ENCODE assay signal across 3 cellular contexts in the genomic region with DNA sequence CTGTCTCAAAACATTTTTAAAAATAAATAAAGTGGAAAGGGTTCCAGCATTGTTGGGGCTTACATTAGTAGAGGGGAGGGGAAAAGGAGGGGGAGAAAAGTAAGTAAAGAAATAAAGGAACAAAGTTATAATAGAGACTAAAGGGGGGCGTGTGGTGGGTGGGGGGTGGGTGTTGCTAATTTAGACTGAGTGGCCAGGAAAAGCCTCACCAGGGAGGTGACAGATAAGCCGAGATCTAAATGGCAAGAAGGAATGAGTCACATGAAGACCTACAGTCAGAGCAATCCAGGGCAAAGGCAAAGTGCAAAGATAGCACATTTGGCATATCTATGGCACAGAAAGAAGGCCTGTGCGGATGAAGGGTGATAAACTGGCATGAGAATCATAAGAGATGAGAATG.
TF ChIP-seq lines count a peak whose summit lies in the region.

No MANE protein-coding gene starts in this region.

TF ChIP-seq in HCT116, 20 proteins besides CTCF, POLR2A, EP300 and RAD21 (continues in another document):
- TF ChIP-seq FOSL1 (IDR thresholded peaks at IDR 0.05; ENCODE audit: low read depth): peak; percentile 37; the same call in 1 of the 2 replicates
- TF ChIP-seq EZH2phosphoT487 (IDR thresholded peaks at IDR 0.05; ENCODE audit: borderline replicate concordance): no peak
- peak; percentile 48 for TF ChIP-seq SP1 (IDR thresholded peaks at IDR 0.05; ENCODE audit: low read depth)
- TF ChIP-seq SIN3A (IDR thresholded peaks at IDR 0.05; ENCODE audit: low read depth): no peak
- peak; percentile 51 for TF ChIP-seq JUND (IDR thresholded peaks at IDR 0.05)
- no peak for TF ChIP-seq ZFX (IDR thresholded peaks at IDR 0.05)
- no peak for TF ChIP-seq ZNF274 (IDR thresholded peaks at IDR 0.05; ENCODE audit: low read depth, low read length)
- TF ChIP-seq ELF1 (IDR thresholded peaks at IDR 0.05; ENCODE audit: borderline replicate concordance, low read depth): no peak
- no peak for TF ChIP-seq YY1 (IDR thresholded peaks at IDR 0.05; ENCODE audit: extremely low read depth, insufficient replicate concordance, low read depth, low read length)
- no peak for TF ChIP-seq CBX3 (IDR thresholded peaks at IDR 0.05; ENCODE audit: low read depth)
- no peak for TF ChIP-seq EZH2 (IDR thresholded peaks at IDR 0.05)
- TF ChIP-seq TCF7L2 (IDR thresholded peaks at IDR 0.05; ENCODE audit: borderline replicate concordance, extremely low read depth, insufficient read depth, insufficient read length): no peak
- TF ChIP-seq, protein P1, sequence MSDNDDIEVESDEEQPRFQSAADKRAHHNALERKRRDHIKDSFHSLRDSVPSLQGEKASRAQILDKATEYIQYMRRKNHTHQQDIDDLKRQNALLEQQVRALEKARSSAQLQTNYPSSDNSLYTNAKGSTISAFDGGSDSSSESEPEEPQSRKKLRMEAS (IDR thresholded peaks at IDR 0.05): peak; percentile 37; the same call in 1 of the 2 replicates
- no peak for TF ChIP-seq POLR2AphosphoS5 (IDR thresholded peaks at IDR 0.05; ENCODE audit: low read depth, low read length)
- TF ChIP-seq, protein P2, sequence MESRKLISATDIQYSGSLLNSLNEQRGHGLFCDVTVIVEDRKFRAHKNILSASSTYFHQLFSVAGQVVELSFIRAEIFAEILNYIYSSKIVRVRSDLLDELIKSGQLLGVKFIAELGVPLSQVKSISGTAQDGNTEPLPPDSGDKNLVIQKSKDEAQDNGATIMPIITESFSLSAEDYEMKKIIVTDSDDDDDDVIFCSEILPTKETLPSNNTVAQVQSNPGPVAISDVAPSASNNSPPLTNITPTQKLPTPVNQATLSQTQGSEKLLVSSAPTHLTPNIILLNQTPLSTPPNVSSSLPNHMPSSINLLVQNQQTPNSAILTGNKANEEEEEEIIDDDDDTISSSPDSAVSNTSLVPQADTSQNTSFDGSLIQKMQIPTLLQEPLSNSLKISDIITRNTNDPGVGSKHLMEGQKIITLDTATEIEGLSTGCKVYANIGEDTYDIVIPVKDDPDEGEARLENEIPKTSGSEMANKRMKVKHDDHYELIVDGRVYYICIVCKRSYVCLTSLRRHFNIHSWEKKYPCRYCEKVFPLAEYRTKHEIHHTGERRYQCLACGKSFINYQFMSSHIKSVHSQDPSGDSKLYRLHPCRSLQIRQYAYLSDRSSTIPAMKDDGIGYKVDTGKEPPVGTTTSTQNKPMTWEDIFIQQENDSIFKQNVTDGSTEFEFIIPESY (IDR thresholded peaks at IDR 0.05; ENCODE audit: extremely low read depth, insufficient replicate concordance, low read length): no peak
- TF ChIP-seq SRF (IDR thresholded peaks at IDR 0.05; ENCODE audit: low read depth): no peak
- TF ChIP-seq CEBPB (IDR thresholded peaks at IDR 0.05; ENCODE audit: low read depth): no peak
- TF ChIP-seq, protein P3, sequence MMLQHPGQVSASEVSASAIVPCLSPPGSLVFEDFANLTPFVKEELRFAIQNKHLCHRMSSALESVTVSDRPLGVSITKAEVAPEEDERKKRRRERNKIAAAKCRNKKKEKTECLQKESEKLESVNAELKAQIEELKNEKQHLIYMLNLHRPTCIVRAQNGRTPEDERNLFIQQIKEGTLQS (IDR thresholded peaks at IDR 0.05): no peak

TF ChIP-seq in K562, 482 proteins besides CTCF, POLR2A, EP300 and RAD21 (continues in another document):
- TF ChIP-seq ZNF165 (CRISPR knock-in tag; IDR thresholded peaks at IDR 0.05; ENCODE audit: borderline replicate concordance) (no peak), SIRT6 (IDR thresholded peaks at IDR 0.05; ENCODE audit: low read depth, low read length) (no peak), SMARCA4 (IDR thresholded peaks at IDR 0.05) (peak; percentile 89), HDAC2 (IDR thresholded peaks at IDR 0.05) (peak; percentile 56; the same call in 1 of the 2 replicates), CREM (IDR thresholded peaks at IDR 0.05; ENCODE audit: low read depth) (peak; percentile 48; the same call in 1 of the 2 replicates), C11orf30 (IDR thresholded peaks at IDR 0.05; ENCODE audit: low read depth) (peak; percentile 82), ZBTB17 (CRISPR knock-in tag; IDR thresholded peaks at IDR 0.05) (no peak), GABPA (tag; conservative IDR thresholded peaks at IDR 0.05; ENCODE audit: low read depth) (no peak), ZNF589 (CRISPR knock-in tag; IDR thresholded peaks at IDR 0.05; ENCODE audit: low read depth) (no peak)
- TF ChIP-seq, protein P4, sequence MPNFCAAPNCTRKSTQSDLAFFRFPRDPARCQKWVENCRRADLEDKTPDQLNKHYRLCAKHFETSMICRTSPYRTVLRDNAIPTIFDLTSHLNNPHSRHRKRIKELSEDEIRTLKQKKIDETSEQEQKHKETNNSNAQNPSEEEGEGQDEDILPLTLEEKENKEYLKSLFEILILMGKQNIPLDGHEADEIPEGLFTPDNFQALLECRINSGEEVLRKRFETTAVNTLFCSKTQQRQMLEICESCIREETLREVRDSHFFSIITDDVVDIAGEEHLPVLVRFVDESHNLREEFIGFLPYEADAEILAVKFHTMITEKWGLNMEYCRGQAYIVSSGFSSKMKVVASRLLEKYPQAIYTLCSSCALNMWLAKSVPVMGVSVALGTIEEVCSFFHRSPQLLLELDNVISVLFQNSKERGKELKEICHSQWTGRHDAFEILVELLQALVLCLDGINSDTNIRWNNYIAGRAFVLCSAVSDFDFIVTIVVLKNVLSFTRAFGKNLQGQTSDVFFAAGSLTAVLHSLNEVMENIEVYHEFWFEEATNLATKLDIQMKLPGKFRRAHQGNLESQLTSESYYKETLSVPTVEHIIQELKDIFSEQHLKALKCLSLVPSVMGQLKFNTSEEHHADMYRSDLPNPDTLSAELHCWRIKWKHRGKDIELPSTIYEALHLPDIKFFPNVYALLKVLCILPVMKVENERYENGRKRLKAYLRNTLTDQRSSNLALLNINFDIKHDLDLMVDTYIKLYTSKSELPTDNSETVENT (CRISPR knock-in tag; IDR thresholded peaks at IDR 0.05): no peak
- TF ChIP-seq, protein P3 (IDR thresholded peaks at IDR 0.05): peak; percentile 78
- TF ChIP-seq, protein P3 (CRISPR knock-in tag; conservative IDR thresholded peaks at IDR 0.05): no peak
- TF ChIP-seq, protein P5, sequence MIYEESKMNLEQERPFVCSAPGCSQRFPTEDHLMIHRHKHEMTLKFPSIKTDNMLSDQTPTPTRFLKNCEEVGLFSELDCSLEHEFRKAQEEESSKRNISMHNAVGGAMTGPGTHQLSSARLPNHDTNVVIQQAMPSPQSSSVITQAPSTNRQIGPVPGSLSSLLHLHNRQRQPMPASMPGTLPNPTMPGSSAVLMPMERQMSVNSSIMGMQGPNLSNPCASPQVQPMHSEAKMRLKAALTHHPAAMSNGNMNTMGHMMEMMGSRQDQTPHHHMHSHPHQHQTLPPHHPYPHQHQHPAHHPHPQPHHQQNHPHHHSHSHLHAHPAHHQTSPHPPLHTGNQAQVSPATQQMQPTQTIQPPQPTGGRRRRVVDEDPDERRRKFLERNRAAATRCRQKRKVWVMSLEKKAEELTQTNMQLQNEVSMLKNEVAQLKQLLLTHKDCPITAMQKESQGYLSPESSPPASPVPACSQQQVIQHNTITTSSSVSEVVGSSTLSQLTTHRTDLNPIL (CRISPR knock-in tag; IDR thresholded peaks at IDR 0.05): no peak
- TF ChIP-seq, protein P6, sequence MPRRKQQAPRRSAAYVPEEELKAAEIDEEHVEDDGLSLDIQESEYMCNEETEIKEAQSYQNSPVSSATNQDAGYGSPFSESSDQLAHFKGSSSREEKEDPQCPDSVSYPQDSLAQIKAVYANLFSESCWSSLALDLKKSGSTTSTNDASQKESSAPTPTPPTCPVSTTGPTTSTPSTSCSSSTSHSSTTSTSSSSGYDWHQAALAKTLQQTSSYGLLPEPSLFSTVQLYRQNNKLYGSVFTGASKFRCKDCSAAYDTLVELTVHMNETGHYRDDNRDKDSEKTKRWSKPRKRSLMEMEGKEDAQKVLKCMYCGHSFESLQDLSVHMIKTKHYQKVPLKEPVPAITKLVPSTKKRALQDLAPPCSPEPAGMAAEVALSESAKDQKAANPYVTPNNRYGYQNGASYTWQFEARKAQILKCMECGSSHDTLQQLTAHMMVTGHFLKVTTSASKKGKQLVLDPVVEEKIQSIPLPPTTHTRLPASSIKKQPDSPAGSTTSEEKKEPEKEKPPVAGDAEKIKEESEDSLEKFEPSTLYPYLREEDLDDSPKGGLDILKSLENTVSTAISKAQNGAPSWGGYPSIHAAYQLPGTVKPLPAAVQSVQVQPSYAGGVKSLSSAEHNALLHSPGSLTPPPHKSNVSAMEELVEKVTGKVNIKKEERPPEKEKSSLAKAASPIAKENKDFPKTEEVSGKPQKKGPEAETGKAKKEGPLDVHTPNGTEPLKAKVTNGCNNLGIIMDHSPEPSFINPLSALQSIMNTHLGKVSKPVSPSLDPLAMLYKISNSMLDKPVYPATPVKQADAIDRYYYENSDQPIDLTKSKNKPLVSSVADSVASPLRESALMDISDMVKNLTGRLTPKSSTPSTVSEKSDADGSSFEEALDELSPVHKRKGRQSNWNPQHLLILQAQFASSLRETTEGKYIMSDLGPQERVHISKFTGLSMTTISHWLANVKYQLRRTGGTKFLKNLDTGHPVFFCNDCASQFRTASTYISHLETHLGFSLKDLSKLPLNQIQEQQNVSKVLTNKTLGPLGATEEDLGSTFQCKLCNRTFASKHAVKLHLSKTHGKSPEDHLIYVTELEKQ (CRISPR knock-in tag; IDR thresholded peaks at IDR 0.05): no peak

TF ChIP-seq in liver, 16 proteins besides CTCF, POLR2A, EP300 and RAD21:
- TF ChIP-seq HNF4A (conservative IDR thresholded peaks at IDR 0.05): peak; percentile 41 to 68
- TF ChIP-seq FOXA2 (IDR thresholded peaks at IDR 0.05): no peak
- peak; percentile 12 to 81 for TF ChIP-seq RXRA (IDR thresholded peaks at IDR 0.05)
- TF ChIP-seq, protein P7, sequence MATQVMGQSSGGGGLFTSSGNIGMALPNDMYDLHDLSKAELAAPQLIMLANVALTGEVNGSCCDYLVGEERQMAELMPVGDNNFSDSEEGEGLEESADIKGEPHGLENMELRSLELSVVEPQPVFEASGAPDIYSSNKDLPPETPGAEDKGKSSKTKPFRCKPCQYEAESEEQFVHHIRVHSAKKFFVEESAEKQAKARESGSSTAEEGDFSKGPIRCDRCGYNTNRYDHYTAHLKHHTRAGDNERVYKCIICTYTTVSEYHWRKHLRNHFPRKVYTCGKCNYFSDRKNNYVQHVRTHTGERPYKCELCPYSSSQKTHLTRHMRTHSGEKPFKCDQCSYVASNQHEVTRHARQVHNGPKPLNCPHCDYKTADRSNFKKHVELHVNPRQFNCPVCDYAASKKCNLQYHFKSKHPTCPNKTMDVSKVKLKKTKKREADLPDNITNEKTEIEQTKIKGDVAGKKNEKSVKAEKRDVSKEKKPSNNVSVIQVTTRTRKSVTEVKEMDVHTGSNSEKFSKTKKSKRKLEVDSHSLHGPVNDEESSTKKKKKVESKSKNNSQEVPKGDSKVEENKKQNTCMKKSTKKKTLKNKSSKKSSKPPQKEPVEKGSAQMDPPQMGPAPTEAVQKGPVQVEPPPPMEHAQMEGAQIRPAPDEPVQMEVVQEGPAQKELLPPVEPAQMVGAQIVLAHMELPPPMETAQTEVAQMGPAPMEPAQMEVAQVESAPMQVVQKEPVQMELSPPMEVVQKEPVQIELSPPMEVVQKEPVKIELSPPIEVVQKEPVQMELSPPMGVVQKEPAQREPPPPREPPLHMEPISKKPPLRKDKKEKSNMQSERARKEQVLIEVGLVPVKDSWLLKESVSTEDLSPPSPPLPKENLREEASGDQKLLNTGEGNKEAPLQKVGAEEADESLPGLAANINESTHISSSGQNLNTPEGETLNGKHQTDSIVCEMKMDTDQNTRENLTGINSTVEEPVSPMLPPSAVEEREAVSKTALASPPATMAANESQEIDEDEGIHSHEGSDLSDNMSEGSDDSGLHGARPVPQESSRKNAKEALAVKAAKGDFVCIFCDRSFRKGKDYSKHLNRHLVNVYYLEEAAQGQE (IDR thresholded peaks at IDR 0.05): peak; percentile 17
- peak in 1 of 2 donors; percentile 47 for TF ChIP-seq JUND (IDR thresholded peaks at IDR 0.05)
- TF ChIP-seq EGR1 (IDR thresholded peaks at IDR 0.05; ENCODE audit: low read depth in 2 of 2): no peak
- peak; percentile 29 for TF ChIP-seq SP1 (IDR thresholded peaks at IDR 0.05)
